Comparison of ENCODE assay signal across 27 cellular contexts in genomic region chr1:166136252-166136651, GRCh38.
"Had no signal": no experiment of that assay in that cellular context is flagged by ENCODE, and none has a peak within 500 bp of the region (broad histone marks: within the 10 kb centered on the region; RNA-seq: fewer than 3 reads in every experiment).

No MANE protein-coding gene starts in this region.

- ATAC-seq: activated CD8-positive, alpha-beta memory T cell treated with anti-CD3 and anti-CD28 coated beads, Interleukin-2, amount 10 ng/mL, durations not matched to agents 7 days and 5 days; activated T-cell treated with anti-CD3 and anti-CD28 coated beads, Interleukin-2, amount 50 U/mL, for 4 hours; activated T-helper 17 cell treated with anti-CD3 and anti-CD28 coated beads, Interleukin-2, amount 50 U/mL, for 72 hours; Panc1; Right ventricle myocardium inferior; WTC11 had no signal

- H3K4me1 Mint-ChIP-seq: activated CD8-positive, alpha-beta memory T cell treated with anti-CD3 and anti-CD28 coated beads, Interleukin-2, amount 10 ng/mL, durations not matched to agents 7 days and 5 days; activated naive CD8-positive, alpha-beta T cell treated with anti-CD3 and anti-CD28 coated beads for 36 hours; activated T-helper 17 cell treated with anti-CD3 and anti-CD28 coated beads, Interleukin-2, amount 50 U/mL, for 72 hours had no signal

- H3K9me3 Mint-ChIP-seq: T-helper 1 cell treated with Interleukin-12 subunit alpha and Interleukin-12 subunit beta and Interleukin-4 antibody, amounts not matched to agents 30 μg/mL and 1 μg/mL, for 36 hours; WTC11 had no signal

- H3K27me3 Mint-ChIP-seq: activated T-helper 17 cell treated with anti-CD3 and anti-CD28 coated beads, Interleukin-2, amount 50 U/mL, for 72 hours had no signal

- H3K27ac Mint-ChIP-seq: activated CD8-positive, alpha-beta memory T cell treated with anti-CD3 and anti-CD28 coated beads, Interleukin-2, amount 10 ng/mL, durations not matched to agents 7 days and 5 days; activated naive CD4-positive, alpha-beta T cell treated with anti-CD3 and anti-CD28 coated beads for 36 hours; activated naive CD8-positive, alpha-beta T cell treated with anti-CD3 and anti-CD28 coated beads for 36 hours; activated T-helper 17 cell treated with anti-CD3 and anti-CD28 coated beads, Interleukin-2, amount 50 U/mL, for 72 hours; T-helper 1 cell treated with Interleukin-12 subunit alpha and Interleukin-12 subunit beta and Interleukin-4 antibody, amounts not matched to agents 30 μg/mL and 1 μg/mL, for 36 hours; WTC11 had no signal

- H3K4me3 Mint-ChIP-seq: activated CD8-positive, alpha-beta memory T cell treated with anti-CD3 and anti-CD28 coated beads, Interleukin-2, amount 10 ng/mL, durations not matched to agents 7 days and 5 days; activated naive CD4-positive, alpha-beta T cell treated with anti-CD3 and anti-CD28 coated beads for 36 hours; activated naive CD8-positive, alpha-beta T cell treated with anti-CD3 and anti-CD28 coated beads for 36 hours; activated T-cell treated with anti-CD3 and anti-CD28 coated beads, Interleukin-2, amount 50 U/mL, for 4 hours; activated T-helper 17 cell treated with anti-CD3 and anti-CD28 coated beads, Interleukin-2, amount 50 U/mL, for 72 hours; T-helper 1 cell treated with Interleukin-12 subunit alpha and Interleukin-12 subunit beta and Interleukin-4 antibody, amounts not matched to agents 30 μg/mL and 1 μg/mL, for 36 hours; WTC11 had no signal

- DNase-seq: activated CD4-positive, alpha-beta T cell treated with anti-CD3 and anti-CD28 coated beads for 48 hours; activated CD4-positive, alpha-beta T cell treated with anti-CD3 and anti-CD28 coated beads, Interleukin-2, amount 50 U/mL, for 4 hours; activated CD4-positive, CD25-positive, alpha-beta regulatory T cell treated with anti-CD3 and anti-CD28 coated beads, Interleukin-2, amount 50 U/mL, for 72 hours; activated CD8-positive, alpha-beta memory T cell treated with anti-CD3 and anti-CD28 coated beads, Interleukin-2, amount 10 ng/mL, durations not matched to agents 7 days and 5 days; activated gamma-delta T cell; activated naive CD4-positive, alpha-beta T cell treated with anti-CD3 and anti-CD28 coated beads for 36 hours; activated naive CD8-positive, alpha-beta T cell treated with anti-CD3 and anti-CD28 coated beads for 36 hours; activated T-cell treated with anti-CD3 and anti-CD28 coated beads, Interleukin-2, amount 50 U/mL, for 4 hours; central memory CD4-positive, alpha-beta T cell; IMR-90; Kasumi-1; KBM-7; NCI-H1048; NCI-H1930; NCI-H2171; NCI-H2227 treated with DMSO at 0.1 percent for 48 hours; NCI-H446 treated with DMSO at 0.1 percent for 48 hours; NCI-H524 treated with DMSO at 0.1 percent for 48 hours; NCI-H748 treated with DMSO at 0.1 percent for 48 hours; NK-92 treated with Interleukin-12 subunit alpha and Interleukin-12 subunit beta, amount 100 ng/mL, for 24 hours; OCI-M1; RPMI8226 had no signal
